In genomic region chr5:7445066-7445465, GRCh38 we compare ENCODE assay signal across 21 cellular contexts. TPM values are rescaled to one million over a fixed set of nuclear protein-coding genes. Genes with fewer than 3 reads are reported as not detected.
DNase-seq lines count a peak whose midpoint lies in the region; ATAC-seq and TF ChIP-seq lines count a peak whose summit lies in the region.
"Had no signal": no experiment of that assay in that cellular context is flagged by ENCODE, and none has a peak within 500 bp of the region (broad histone marks: within the 10 kb centered on the region; RNA-seq: fewer than 3 reads in every experiment).

No MANE protein-coding gene starts in this region.

- H3K27ac ChIP-seq in gastrocnemius medialis: peak overlapping the region in 3 of 4 donors; percentile 15 to 45 (median 43)
- H3K27ac ChIP-seq: BLaER1 had no signal

- H3K9me3 ChIP-seq in gastrocnemius medialis: no peaks in the 10 kb centered on the region
- H3K9me3 ChIP-seq: BE2C, BLaER1 had no signal

- H3K36me3 ChIP-seq in gastrocnemius medialis: no peaks in the 10 kb centered on the region
- H3K36me3 ChIP-seq: BE2C, BLaER1 had no signal

- H3K27me3 ChIP-seq in gastrocnemius medialis: no peaks in the 10 kb centered on the region
- H3K27me3 ChIP-seq: BE2C, BLaER1 had no signal

- peaks cover 59% of the 10 kb centered on the region for H3K36me3 Mint-ChIP-seq in nephron progenitor cell (ENCODE audit: low read depth)
- H3K36me3 Mint-ChIP-seq: CD14-positive monocyte; CD4-positive, alpha-beta memory T cell; CD4-positive, CD25-positive, alpha-beta regulatory T cell; CD8-positive, alpha-beta memory T cell had no signal

- TF ChIP-seq CTCF in nephron progenitor cell (IDR thresholded peaks at IDR 0.05) (no peak), gastrocnemius medialis (IDR thresholded peaks at IDR 0.05 in 4 of 5, conservative IDR thresholded peaks at IDR 0.05 in 1 of 5) (no peak)

- peaks cover 31% of the 10 kb centered on the region for H3K9me3 Mint-ChIP-seq in nephron progenitor cell

- no peak for TF ChIP-seq POLR2A in gastrocnemius medialis (IDR thresholded peaks at IDR 0.05)

- H3K27me3 Mint-ChIP-seq in nephron progenitor cell (ENCODE audit: low read depth, poor library complexity): peaks cover 2% of the 10 kb centered on the region
- H3K27me3 Mint-ChIP-seq: CD4-positive, CD25-positive, alpha-beta regulatory T cell had no signal

- intact Hi-C loops in gastrocnemius medialis (cut with DNase I; ENCODE audit: low total_unique reads): loop anchor here (10.0 kb wide), 1 partner anchor 630 kb away; no protein-coding TSS in a partner anchor

- ATAC-seq in gastrocnemius medialis (peak; percentile 39 to 74), HG02885 (IDR thresholded peaks at IDR 0.05; ENCODE audit: poor library complexity, unreplicated experiment) (no peak)

- in situ Hi-C loops in gastrocnemius medialis (cut with MboI; ENCODE audit: low sequenced_read_pairs in 4 of 4): no loop called here

- no peak overlapping the region for H3K4me3 ChIP-seq in gastrocnemius medialis
- H3K4me3 ChIP-seq: BLaER1 had no signal

- H3K4me1 ChIP-seq in gastrocnemius medialis: peaks cover 12 to 20% of the 10 kb centered on the region in 2 donors
- H3K4me1 ChIP-seq: BE2C, BLaER1 had no signal

- H3K27ac Mint-ChIP-seq in nephron progenitor cell: peak overlapping the region; percentile 10
- H3K27ac Mint-ChIP-seq: CD14-positive monocyte; CD4-positive, alpha-beta memory T cell; CD4-positive, CD25-positive, alpha-beta regulatory T cell; CD8-positive, alpha-beta memory T cell had no signal

- DNase-seq in left kidney (ENCODE audit: low read depth, low spot score) (peak; percentile 68), nephron progenitor cell (no peak), gastrocnemius medialis (no peak), anterior cingulate cortex (lab: John Stamatoyannopoulos, UW) (no peak), DMS79 treated with DMSO at 0.1 percent for 48 hours (lab: John Stamatoyannopoulos, UW) (no peak)
- DNase-seq: 8988T; ACHN; BE2C; C1 segment of cervical spinal cord; CD4-positive, alpha-beta memory T cell; CD4-positive, CD25-positive, alpha-beta regulatory T cell; CD8-positive, alpha-beta memory T cell; COR-L47; DMS 273 treated with DMSO at 0.1 percent for 48 hours; DMS153; DMS53; DMS79; GF-D8 had no signal

- H3K4me1 Mint-ChIP-seq in nephron progenitor cell: peaks cover 31% of the 10 kb centered on the region
- H3K4me1 Mint-ChIP-seq: CD14-positive monocyte; CD4-positive, alpha-beta memory T cell; CD4-positive, CD25-positive, alpha-beta regulatory T cell; CD8-positive, alpha-beta memory T cell had no signal

- no peak overlapping the region for H3K4me3 Mint-ChIP-seq in nephron progenitor cell
- H3K4me3 Mint-ChIP-seq: CD14-positive monocyte; CD4-positive, alpha-beta memory T cell; CD4-positive, CD25-positive, alpha-beta regulatory T cell; CD8-positive, alpha-beta memory T cell had no signal

RNA-seq across cellular contexts. Expression of gene ADCY2, which starts 49.1 kb away (rescaled TPM):
- 10 to 100 TPM; 24.3 to 50.1 (median 36.5) TPM for total RNA-seq in gastrocnemius medialis
- total RNA-seq: CD4-positive, alpha-beta memory T cell; CD4-positive, CD25-positive, alpha-beta regulatory T cell; CD8-positive, alpha-beta memory T cell had no signal
